ENCODE assay signal across 8 cellular contexts in genomic region chr1:150515328-150516049, GRCh38. TPM values are rescaled to one million over a fixed set of nuclear protein-coding genes. Genes with fewer than 3 reads are reported as not detected.
DNase-seq lines count a peak whose midpoint lies in the region; ATAC-seq and TF ChIP-seq lines count a peak whose summit lies in the region.

TSS of gene FALEC (plus strand) at chr1:150515752.

- H3K27ac ChIP-seq in MM.1S (ENCODE audit: low read length) (peak within 1 kb of the TSS; percentile 18; the same call in 1 of the 2 replicates), foreskin keratinocyte (peak within 1 kb of the TSS; percentile 53)

- H3K9me3 ChIP-seq in HAP-1: no peaks in the 10 kb centered on the region
- no peaks in the 10 kb centered on the region for H3K9me3 ChIP-seq in MM.1S (replicated peaks; ENCODE audit: insufficient read depth, low read length)
- no peaks in the 10 kb centered on the region for H3K9me3 ChIP-seq in neuron (ENCODE audit: low read length)

- no peaks in the 10 kb centered on the region for H3K9me2 ChIP-seq in MM.1S (replicated peaks; ENCODE audit: insufficient read depth, low read length)

- peak within 1 kb of the TSS; percentile 100 for H2AFZ ChIP-seq in MM.1S (ENCODE audit: low read length)
- H2AFZ ChIP-seq in neuron (ENCODE audit: low read depth, low read length): peak within 1 kb of the TSS; percentile 63

- TF ChIP-seq CTCF in MM.1S (IDR thresholded peaks at IDR 0.05; ENCODE audit: low read length) (no peak), foreskin keratinocyte (conservative IDR thresholded peaks at IDR 0.05) (no peak)

- no peaks in the 10 kb centered on the region for H3K36me3 ChIP-seq in HAP-1 (replicated peaks)
- H3K36me3 ChIP-seq in MM.1S (replicated peaks; ENCODE audit: insufficient read depth, low read length): no peaks in the 10 kb centered on the region
- no peaks in the 10 kb centered on the region for H3K36me3 ChIP-seq in neuron (ENCODE audit: insufficient read depth, low read length)

- peak; percentile 98 for DNase-seq in G401 (ENCODE audit: low spot score)
- peak; percentile 96 to 97 for DNase-seq in HAP-1 (ENCODE audit: low spot score in 2 of 2)
- peak; percentile 99 for DNase-seq in MM.1S
- peak; percentile 99 for DNase-seq in SHP77 treated with DMSO at 0.1 percent for 48 hours (lab: John Stamatoyannopoulos, UW)
- peak; percentile 87 for DNase-seq in activated gamma-delta T cell treated with Interleukin-2 at 50 U/mL for 16 hours
- peak; percentile 89 to 94 for DNase-seq in foreskin keratinocyte
- peak; percentile 95 for DNase-seq in stromal cell of bone marrow (ENCODE audit: low read depth)

- peak within 1 kb of the TSS; percentile 48 for H3K4me3 ChIP-seq in HAP-1
- peak within 1 kb of the TSS; percentile 87 for H3K4me3 ChIP-seq in MM.1S (ENCODE audit: low read length)
- H3K4me3 ChIP-seq in neuron (ENCODE audit: low read length): peak within 1 kb of the TSS; percentile 60

- no peaks in the 10 kb centered on the region for H3K79me2 ChIP-seq in MM.1S (ENCODE audit: low read length)

- H3K27me3 ChIP-seq in HAP-1 (ENCODE audit: low read depth) (no peaks in the 10 kb centered on the region), MM.1S (replicated peaks; ENCODE audit: insufficient read depth, low read length) (no peaks in the 10 kb centered on the region), foreskin keratinocyte (no peaks in the 10 kb centered on the region), neuron (ENCODE audit: insufficient read depth, low read length) (no peaks in the 10 kb centered on the region)

- in situ Hi-C loops in G401 (cut with HindIII; ENCODE audit: low sequenced_read_pairs): no loop called here
- in situ Hi-C loops in HAP-1 (cut with MboI; ENCODE audit: low sequenced_read_pairs): no loop called here

- peak within 1 kb of the TSS; percentile 96 for H3K4me2 ChIP-seq in MM.1S (ENCODE audit: low read depth, low read length)

- H3F3A ChIP-seq in MM.1S (ENCODE audit: insufficient read depth, low read length): no peaks in the 10 kb centered on the region

- H4K20me1 ChIP-seq in MM.1S (ENCODE audit: insufficient read depth, low read length): no peaks in the 10 kb centered on the region

- H3K9ac ChIP-seq in MM.1S (ENCODE audit: low read length): peak within 1 kb of the TSS; percentile 67

- peak; percentile 93 for ATAC-seq in foreskin keratinocyte

- H3K4me1 ChIP-seq in HAP-1: peaks cover 11% of the 10 kb centered on the region
- 0 out of 2 replicates have a peak, but pooled peaks cover 6% of the 10 kb centered on the region for H3K4me1 ChIP-seq in MM.1S (ENCODE audit: low read length)
- H3K4me1 ChIP-seq in foreskin keratinocyte: peaks cover 18% of the 10 kb centered on the region
- peaks cover 8% of the 10 kb centered on the region for H3K4me1 ChIP-seq in neuron (ENCODE audit: insufficient read depth, low read length)

RNA-seq across cellular contexts. Expression of gene FALEC, which starts in this region (rescaled TPM):
- 2.2 TPM in 1 of 2 replicates, not detected in the other for total RNA-seq in G401 (2014; rRNA removed; shearing (Covaris generic))
- not detected in 2 replicates for total RNA-seq in foreskin keratinocyte
- polyA plus RNA-seq in foreskin keratinocyte: 0.13 and 0.16 TPM in 2 replicates

Comparison
In these comparisons a context has a peak if more than half of its experiments do, and no peak if none do; other contexts are left out.
1. Peak in every context shown above with its lines: DNase-seq, ATAC-seq, H3K4me3 ChIP-seq and H3K27ac ChIP-seq.
2. Peak in DNase-seq, ATAC-seq and H3K27ac ChIP-seq in foreskin keratinocyte; RNA of the gene not detected or under 1 TPM.